19 cellular contexts compared by ENCODE assay signal in the genomic region with DNA sequence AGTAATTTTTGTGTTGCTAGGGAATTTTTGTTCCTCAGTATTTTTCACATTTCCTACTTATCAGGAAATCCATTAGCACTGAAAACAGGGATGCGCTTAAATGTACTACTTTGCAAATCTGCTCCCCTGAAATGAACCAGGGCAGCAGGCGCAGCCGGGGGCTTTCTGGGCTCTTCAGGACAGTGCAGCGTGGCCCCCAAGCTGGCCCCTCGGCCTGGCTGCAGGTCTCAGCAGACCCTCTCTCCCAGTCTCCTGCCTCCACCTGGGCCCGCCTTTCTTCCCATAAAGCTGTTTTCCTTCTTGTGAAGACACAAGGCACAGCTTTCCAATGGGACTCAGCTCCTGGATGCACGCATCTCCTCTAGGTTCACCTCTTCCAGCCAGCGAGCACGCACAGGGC. TPM values are rescaled to one million over a fixed set of nuclear protein-coding genes. Genes with fewer than 3 reads are reported as not detected.
A peak's percentile ranks its signal among the peaks of the same experiment; 100 is the strongest.
DNase-seq lines count a peak whose midpoint lies in the region; ATAC-seq and TF ChIP-seq lines count a peak whose summit lies in the region.
"Had no signal": no experiment of that assay in that cellular context is flagged by ENCODE, and none has a peak within 500 bp of the region (broad histone marks: within the 10 kb centered on the region; RNA-seq: fewer than 3 reads in every experiment).

No MANE protein-coding gene starts in this region.

- no peaks in the 10 kb centered on the region for H3K9me3 Mint-ChIP-seq in CD8-positive, alpha-beta T cell
- H3K9me3 Mint-ChIP-seq in WTC11 = peaks cover 3% of the 10 kb centered on the region; the same call in 1 of the 2 replicates
- peaks cover 1% of the 10 kb centered on the region for H3K9me3 Mint-ChIP-seq in nephron progenitor cell
- H3K9me3 Mint-ChIP-seq: CD8-positive, alpha-beta memory T cell had no signal

- no peak overlapping the region for H3K27ac ChIP-seq in CD8-positive, alpha-beta T cell (ENCODE audit: low read depth, low read length)
- peak overlapping the region; percentile 66 to 78 (median 69) for H3K27ac ChIP-seq in thyroid gland
- H3K27ac ChIP-seq: BLaER1 treated with 17β-estradiol and CSF1 and Interleukin-3, amounts not matched to agents 10 nM and 100 nM; HL-60 had no signal

- H3K36me3 ChIP-seq in CD8-positive, alpha-beta T cell (ENCODE audit: insufficient read depth, low read length) = peaks cover 3% of the 10 kb centered on the region
- H3K36me3 ChIP-seq in thyroid gland = no peaks in the 10 kb centered on the region
- H3K36me3 ChIP-seq: HAP-1 had no signal

- H3K36me3 Mint-ChIP-seq in CD8-positive, alpha-beta T cell = peaks cover 46% of the 10 kb centered on the region
- H3K36me3 Mint-ChIP-seq in WTC11 (peaks cover 16% of the 10 kb centered on the region), nephron progenitor cell (ENCODE audit: low read depth) (peaks cover 30% of the 10 kb centered on the region)

- no peak for TF ChIP-seq POLR2A in thyroid gland (IDR thresholded peaks at IDR 0.05)

- DNase-seq in CD8-positive, alpha-beta T cell = no peak
- DNase-seq in WTC11 (ENCODE audit: low spot score) (no peak), nephron progenitor cell (no peak), thyroid gland (no peak), A172 (ENCODE audit: low spot score) (no peak)
- DNase-seq in stimulated activated CD4-positive, alpha-beta T cell treated with anti-CD3 and anti-CD28 coated beads, Interleukin-15, amount 100 ng/mL, for 24 hours = no peak
- DNase-seq: 8988T; CD8-positive, alpha-beta memory T cell; COR-L47; DMS 273 treated with DMSO at 0.1 percent for 48 hours; DMS53; DND-41; EL had no signal

- ATAC-seq in CD8-positive, alpha-beta T cell = no peak
- ATAC-seq in WTC11 (no peak), HG02763 (IDR thresholded peaks at IDR 0.05; ENCODE audit: unreplicated experiment) (no peak)
- ATAC-seq: GM12878 had no signal

- no peaks in the 10 kb centered on the region for H3K4me1 Mint-ChIP-seq in CD8-positive, alpha-beta T cell (ENCODE audit: low read depth)
- H3K4me1 Mint-ChIP-seq in WTC11 (no peaks in the 10 kb centered on the region), nephron progenitor cell (no peaks in the 10 kb centered on the region)
- H3K4me1 Mint-ChIP-seq: B cell; CD8-positive, alpha-beta memory T cell had no signal

- no peaks in the 10 kb centered on the region for H3K27me3 ChIP-seq in CD8-positive, alpha-beta T cell (ENCODE audit: insufficient read depth, low read length)
- no peaks in the 10 kb centered on the region for H3K27me3 ChIP-seq in thyroid gland
- H3K27me3 ChIP-seq: BLaER1 treated with 17β-estradiol and CSF1 and Interleukin-3, amounts not matched to agents 10 nM and 100 nM had no signal

- H3K4me3 Mint-ChIP-seq in CD8-positive, alpha-beta T cell = no peak overlapping the region
- H3K4me3 Mint-ChIP-seq in WTC11 (no peak overlapping the region), nephron progenitor cell (no peak overlapping the region)
- H3K4me3 Mint-ChIP-seq: B cell; CD8-positive, alpha-beta memory T cell had no signal

- WGBS in thyroid gland, 2 donors = 97 to 98% methylated on average over 9 of the region's 9 CpGs

- CTCF ChIA-PET in CD8-positive, alpha-beta T cell (lab: Charles Lee) = no interaction called here
- CTCF ChIA-PET in WTC11 (lab: Charles Lee) = no interaction called here

- intact Hi-C loops in CD8-positive, alpha-beta T cell (cut with DNase I, micrococcal nuclease) = no loop called here
- intact Hi-C loops in thyroid gland (cut with DNase I) = no loop called here

- no peaks in the 10 kb centered on the region for H3K4me1 ChIP-seq in CD8-positive, alpha-beta T cell (ENCODE audit: insufficient read depth, low read length)
- peaks cover 0 to 28% of the 10 kb centered on the region in 2 donors for H3K4me1 ChIP-seq in thyroid gland
- H3K4me1 ChIP-seq: HAP-1 had no signal

- H3K27ac Mint-ChIP-seq in CD8-positive, alpha-beta T cell = peak overlapping the region; percentile 33
- H3K27ac Mint-ChIP-seq in WTC11 (peak overlapping the region; percentile 18; the same call in 1 of the 2 replicates), nephron progenitor cell (peak overlapping the region; percentile 60)
- H3K27ac Mint-ChIP-seq: B cell had no signal

- TF ChIP-seq CTCF in CD8-positive, alpha-beta T cell (IDR thresholded peaks at IDR 0.05) = no peak
- TF ChIP-seq CTCF in WTC11 (IDR thresholded peaks at IDR 0.05) = no peak
- TF ChIP-seq CTCF in nephron progenitor cell (IDR thresholded peaks at IDR 0.05) = no peak
- TF ChIP-seq CTCF in thyroid gland (IDR thresholded peaks at IDR 0.05) = no peak

- H3K9me3 ChIP-seq in CD8-positive, alpha-beta T cell (ENCODE audit: low read length) = no peaks in the 10 kb centered on the region
- H3K9me3 ChIP-seq in thyroid gland = no peaks in the 10 kb centered on the region
- H3K9me3 ChIP-seq: HAP-1 had no signal

- no peak overlapping the region for H3K4me3 ChIP-seq in CD8-positive, alpha-beta T cell (ENCODE audit: low read depth, low read length)
- no peak overlapping the region for H3K4me3 ChIP-seq in thyroid gland (replicated peaks in 1 of 3)
- H3K4me3 ChIP-seq: BLaER1 treated with 17β-estradiol and CSF1 and Interleukin-3, amounts not matched to agents 10 nM and 100 nM; GM12878; HAP-1 had no signal

- no peaks in the 10 kb centered on the region for H3K27me3 Mint-ChIP-seq in CD8-positive, alpha-beta T cell (ENCODE audit: low read depth)
- H3K27me3 Mint-ChIP-seq in WTC11 (ENCODE audit: low read depth) = no peaks in the 10 kb centered on the region
- H3K27me3 Mint-ChIP-seq in nephron progenitor cell (ENCODE audit: low read depth, poor library complexity) = no peaks in the 10 kb centered on the region
- H3K27me3 Mint-ChIP-seq: B cell; CD8-positive, alpha-beta memory T cell had no signal

- POLR2A ChIA-PET in CD8-positive, alpha-beta T cell (lab: Charles Lee) = no interaction called here
- POLR2A ChIA-PET in WTC11 (lab: Charles Lee) = no interaction called here

TF ChIP-seq in WTC11, 78 proteins besides CTCF, POLR2A, EP300 and RAD21:
- TF ChIP-seq SOX15 (CRISPR knock-in tag; IDR thresholded peaks at IDR 0.05) = no peak

RNA-seq across cellular contexts. Expression of gene EIPR1, which starts 35.3 kb away (rescaled TPM):
- total RNA-seq in CD8-positive, alpha-beta T cell = 1 to 10 TPM; 7.1 to 9.7 TPM
- total RNA-seq in WTC11 (2021) = 22.8 to 25.0 TPM (median 23.0 TPM) in 3 replicates
- total RNA-seq in thyroid gland = 10 to 100 TPM; 26.1 to 51.6 (median 40.0) TPM
- 118 and 143 TPM in 2 replicates for total RNA-seq in A172 (2014; rRNA removed; shearing (Covaris generic))

RNA-seq across cellular contexts. Expression of gene TRAPPC12, which starts 37.2 kb away (rescaled TPM):
- total RNA-seq in CD8-positive, alpha-beta T cell = 10 to 100 TPM; 33.3 to 35.1 TPM
- total RNA-seq in WTC11 (2021) (72.3 to 74.5 TPM (median 72.8 TPM) in 3 replicates), thyroid gland (100 to 1,000 TPM in 2 of 4 donors, 10 to 100 TPM in 2; 93.0 to 198 (median 108) TPM)
- total RNA-seq in A172 (2014; rRNA removed; shearing (Covaris generic)) = 44.7 and 45.1 TPM in 2 replicates
